ENCODE assay signal across 1 cellular context in the genomic region with DNA sequence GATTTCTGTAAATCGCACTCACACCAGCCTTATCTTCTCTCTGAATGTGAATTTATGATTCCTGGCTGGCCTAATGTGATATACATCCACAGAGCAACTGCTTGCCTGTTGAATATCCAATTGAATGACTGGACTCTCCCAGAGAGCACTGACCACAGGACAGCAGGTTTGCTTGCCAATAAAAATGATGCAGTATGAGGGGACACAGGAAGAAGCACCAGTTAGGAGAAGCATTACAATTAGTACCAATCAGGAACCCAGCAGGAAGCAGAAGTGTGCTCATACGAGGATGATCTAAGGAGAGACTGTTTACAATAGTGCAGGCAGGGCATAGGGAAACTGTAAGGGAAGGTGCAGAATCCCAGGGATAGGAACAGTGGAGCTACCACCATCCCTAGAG.
TF ChIP-seq lines count a peak whose summit lies in the region.

No MANE protein-coding gene starts in this region.

TF ChIP-seq in GM23338, 12 proteins besides CTCF, POLR2A, EP300 and RAD21 (continued from another document):
- TF ChIP-seq, protein P1, sequence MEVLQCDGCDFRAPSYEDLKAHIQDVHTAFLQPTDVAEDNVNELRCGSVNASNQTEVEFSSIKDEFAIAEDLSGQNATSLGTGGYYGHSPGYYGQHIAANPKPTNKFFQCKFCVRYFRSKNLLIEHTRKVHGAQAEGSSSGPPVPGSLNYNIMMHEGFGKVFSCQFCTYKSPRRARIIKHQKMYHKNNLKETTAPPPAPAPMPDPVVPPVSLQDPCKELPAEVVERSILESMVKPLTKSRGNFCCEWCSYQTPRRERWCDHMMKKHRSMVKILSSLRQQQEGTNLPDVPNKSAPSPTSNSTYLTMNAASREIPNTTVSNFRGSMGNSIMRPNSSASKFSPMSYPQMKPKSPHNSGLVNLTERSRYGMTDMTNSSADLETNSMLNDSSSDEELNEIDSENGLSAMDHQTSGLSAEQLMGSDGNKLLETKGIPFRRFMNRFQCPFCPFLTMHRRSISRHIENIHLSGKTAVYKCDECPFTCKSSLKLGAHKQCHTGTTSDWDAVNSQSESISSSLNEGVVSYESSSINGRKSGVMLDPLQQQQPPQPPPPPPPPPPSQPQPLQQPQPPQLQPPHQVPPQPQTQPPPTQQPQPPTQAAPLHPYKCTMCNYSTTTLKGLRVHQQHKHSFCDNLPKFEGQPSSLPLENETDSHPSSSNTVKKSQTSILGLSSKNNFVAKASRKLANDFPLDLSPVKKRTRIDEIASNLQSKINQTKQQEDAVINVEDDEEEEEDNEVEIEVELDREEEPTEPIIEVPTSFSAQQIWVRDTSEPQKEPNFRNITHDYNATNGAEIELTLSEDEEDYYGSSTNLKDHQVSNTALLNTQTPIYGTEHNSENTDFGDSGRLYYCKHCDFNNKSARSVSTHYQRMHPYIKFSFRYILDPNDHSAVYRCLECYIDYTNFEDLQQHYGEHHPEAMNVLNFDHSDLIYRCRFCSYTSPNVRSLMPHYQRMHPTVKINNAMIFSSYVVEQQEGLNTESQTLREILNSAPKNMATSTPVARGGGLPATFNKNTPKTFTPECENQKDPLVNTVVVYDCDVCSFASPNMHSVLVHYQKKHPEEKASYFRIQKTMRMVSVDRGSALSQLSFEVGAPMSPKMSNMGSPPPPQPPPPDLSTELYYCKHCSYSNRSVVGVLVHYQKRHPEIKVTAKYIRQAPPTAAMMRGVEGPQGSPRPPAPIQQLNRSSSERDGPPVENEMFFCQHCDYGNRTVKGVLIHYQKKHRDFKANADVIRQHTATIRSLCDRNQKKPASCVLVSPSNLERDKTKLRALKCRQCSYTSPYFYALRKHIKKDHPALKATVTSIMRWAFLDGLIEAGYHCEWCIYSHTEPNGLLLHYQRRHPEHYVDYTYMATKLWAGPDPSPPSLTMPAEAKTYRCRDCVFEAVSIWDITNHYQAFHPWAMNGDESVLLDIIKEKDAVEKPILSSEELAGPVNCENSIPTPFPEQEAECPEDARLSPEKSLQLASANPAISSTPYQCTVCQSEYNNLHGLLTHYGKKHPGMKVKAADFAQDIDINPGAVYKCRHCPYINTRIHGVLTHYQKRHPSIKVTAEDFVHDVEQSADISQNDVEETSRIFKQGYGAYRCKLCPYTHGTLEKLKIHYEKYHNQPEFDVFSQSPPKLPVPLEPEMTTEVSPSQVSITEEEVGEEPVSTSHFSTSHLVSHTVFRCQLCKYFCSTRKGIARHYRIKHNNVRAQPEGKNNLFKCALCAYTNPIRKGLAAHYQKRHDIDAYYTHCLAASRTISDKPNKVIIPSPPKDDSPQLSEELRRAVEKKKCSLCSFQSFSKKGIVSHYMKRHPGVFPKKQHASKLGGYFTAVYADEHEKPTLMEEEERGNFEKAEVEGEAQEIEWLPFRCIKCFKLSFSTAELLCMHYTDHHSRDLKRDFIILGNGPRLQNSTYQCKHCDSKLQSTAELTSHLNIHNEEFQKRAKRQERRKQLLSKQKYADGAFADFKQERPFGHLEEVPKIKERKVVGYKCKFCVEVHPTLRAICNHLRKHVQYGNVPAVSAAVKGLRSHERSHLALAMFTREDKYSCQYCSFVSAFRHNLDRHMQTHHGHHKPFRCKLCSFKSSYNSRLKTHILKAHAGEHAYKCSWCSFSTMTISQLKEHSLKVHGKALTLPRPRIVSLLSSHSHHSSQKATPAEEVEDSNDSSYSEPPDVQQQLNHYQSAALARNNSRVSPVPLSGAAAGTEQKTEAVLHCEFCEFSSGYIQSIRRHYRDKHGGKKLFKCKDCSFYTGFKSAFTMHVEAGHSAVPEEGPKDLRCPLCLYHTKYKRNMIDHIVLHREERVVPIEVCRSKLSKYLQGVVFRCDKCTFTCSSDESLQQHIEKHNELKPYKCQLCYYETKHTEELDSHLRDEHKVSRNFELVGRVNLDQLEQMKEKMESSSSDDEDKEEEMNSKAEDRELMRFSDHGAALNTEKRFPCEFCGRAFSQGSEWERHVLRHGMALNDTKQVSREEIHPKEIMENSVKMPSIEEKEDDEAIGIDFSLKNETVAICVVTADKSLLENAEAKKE (CRISPR knock-in tag; IDR thresholded peaks at IDR 0.05), result no peak
- TF ChIP-seq POLR2AphosphoS5 (IDR thresholded peaks at IDR 0.05; ENCODE audit: low read depth), result no peak
- no peak for TF ChIP-seq EZH2phosphoT487 (IDR thresholded peaks at IDR 0.05; ENCODE audit: unreplicated experiment)
- TF ChIP-seq NANOG (IDR thresholded peaks at IDR 0.05; ENCODE audit: borderline replicate concordance), result no peak
- no peak for TF ChIP-seq EZH2 (IDR thresholded peaks at IDR 0.05; ENCODE audit: low read depth, unreplicated experiment)
- TF ChIP-seq, protein P2, sequence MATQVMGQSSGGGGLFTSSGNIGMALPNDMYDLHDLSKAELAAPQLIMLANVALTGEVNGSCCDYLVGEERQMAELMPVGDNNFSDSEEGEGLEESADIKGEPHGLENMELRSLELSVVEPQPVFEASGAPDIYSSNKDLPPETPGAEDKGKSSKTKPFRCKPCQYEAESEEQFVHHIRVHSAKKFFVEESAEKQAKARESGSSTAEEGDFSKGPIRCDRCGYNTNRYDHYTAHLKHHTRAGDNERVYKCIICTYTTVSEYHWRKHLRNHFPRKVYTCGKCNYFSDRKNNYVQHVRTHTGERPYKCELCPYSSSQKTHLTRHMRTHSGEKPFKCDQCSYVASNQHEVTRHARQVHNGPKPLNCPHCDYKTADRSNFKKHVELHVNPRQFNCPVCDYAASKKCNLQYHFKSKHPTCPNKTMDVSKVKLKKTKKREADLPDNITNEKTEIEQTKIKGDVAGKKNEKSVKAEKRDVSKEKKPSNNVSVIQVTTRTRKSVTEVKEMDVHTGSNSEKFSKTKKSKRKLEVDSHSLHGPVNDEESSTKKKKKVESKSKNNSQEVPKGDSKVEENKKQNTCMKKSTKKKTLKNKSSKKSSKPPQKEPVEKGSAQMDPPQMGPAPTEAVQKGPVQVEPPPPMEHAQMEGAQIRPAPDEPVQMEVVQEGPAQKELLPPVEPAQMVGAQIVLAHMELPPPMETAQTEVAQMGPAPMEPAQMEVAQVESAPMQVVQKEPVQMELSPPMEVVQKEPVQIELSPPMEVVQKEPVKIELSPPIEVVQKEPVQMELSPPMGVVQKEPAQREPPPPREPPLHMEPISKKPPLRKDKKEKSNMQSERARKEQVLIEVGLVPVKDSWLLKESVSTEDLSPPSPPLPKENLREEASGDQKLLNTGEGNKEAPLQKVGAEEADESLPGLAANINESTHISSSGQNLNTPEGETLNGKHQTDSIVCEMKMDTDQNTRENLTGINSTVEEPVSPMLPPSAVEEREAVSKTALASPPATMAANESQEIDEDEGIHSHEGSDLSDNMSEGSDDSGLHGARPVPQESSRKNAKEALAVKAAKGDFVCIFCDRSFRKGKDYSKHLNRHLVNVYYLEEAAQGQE (IDR thresholded peaks at IDR 0.05; ENCODE audit: unreplicated experiment), result no peak
- no peak for TF ChIP-seq JUNB (IDR thresholded peaks at IDR 0.05; ENCODE audit: unreplicated experiment)
- TF ChIP-seq, protein P3, sequence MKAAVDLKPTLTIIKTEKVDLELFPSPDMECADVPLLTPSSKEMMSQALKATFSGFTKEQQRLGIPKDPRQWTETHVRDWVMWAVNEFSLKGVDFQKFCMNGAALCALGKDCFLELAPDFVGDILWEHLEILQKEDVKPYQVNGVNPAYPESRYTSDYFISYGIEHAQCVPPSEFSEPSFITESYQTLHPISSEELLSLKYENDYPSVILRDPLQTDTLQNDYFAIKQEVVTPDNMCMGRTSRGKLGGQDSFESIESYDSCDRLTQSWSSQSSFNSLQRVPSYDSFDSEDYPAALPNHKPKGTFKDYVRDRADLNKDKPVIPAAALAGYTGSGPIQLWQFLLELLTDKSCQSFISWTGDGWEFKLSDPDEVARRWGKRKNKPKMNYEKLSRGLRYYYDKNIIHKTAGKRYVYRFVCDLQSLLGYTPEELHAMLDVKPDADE (IDR thresholded peaks at IDR 0.05), result no peak
- no peak for TF ChIP-seq ZNF114 (CRISPR knock-in tag; IDR thresholded peaks at IDR 0.05)
- TF ChIP-seq CREB1 (CRISPR knock-in tag; IDR thresholded peaks at IDR 0.05; ENCODE audit: low read depth), result no peak
- no peak for TF ChIP-seq ZNF331 (CRISPR knock-in tag; IDR thresholded peaks at IDR 0.05; ENCODE audit: low read depth)
